ENCODE assay signal across 1 cellular context in the genomic region with DNA sequence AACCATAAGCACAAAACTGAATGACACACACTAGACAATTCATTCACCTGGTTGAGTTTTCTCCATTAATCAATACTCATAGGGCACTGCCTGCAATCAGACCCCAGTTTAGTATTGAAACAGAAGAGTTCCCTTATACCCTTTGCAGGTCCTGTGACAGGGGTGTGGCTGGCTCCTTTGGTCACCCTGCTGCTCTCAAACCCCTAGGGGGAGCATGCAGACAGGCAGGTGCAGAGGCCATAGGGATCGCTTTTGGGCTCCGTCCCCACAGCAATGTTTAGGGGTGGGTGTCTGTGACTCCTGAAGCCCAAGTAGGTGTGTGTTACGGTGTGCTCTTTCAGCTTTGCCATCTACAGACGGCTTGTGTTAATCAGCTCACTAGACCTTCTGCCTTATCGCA.
TF ChIP-seq lines count a peak whose summit lies in the region.

No MANE protein-coding gene starts in this region.

TF ChIP-seq in GM23338, 12 proteins besides CTCF, POLR2A, EP300 and RAD21 (continued from another document):
- TF ChIP-seq, protein P1, sequence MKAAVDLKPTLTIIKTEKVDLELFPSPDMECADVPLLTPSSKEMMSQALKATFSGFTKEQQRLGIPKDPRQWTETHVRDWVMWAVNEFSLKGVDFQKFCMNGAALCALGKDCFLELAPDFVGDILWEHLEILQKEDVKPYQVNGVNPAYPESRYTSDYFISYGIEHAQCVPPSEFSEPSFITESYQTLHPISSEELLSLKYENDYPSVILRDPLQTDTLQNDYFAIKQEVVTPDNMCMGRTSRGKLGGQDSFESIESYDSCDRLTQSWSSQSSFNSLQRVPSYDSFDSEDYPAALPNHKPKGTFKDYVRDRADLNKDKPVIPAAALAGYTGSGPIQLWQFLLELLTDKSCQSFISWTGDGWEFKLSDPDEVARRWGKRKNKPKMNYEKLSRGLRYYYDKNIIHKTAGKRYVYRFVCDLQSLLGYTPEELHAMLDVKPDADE (IDR thresholded peaks at IDR 0.05), result no peak
- TF ChIP-seq ZNF114 (CRISPR knock-in tag; IDR thresholded peaks at IDR 0.05), result no peak
- TF ChIP-seq POLR2AphosphoS5 (IDR thresholded peaks at IDR 0.05; ENCODE audit: low read depth), result no peak
- TF ChIP-seq CREB1 (CRISPR knock-in tag; IDR thresholded peaks at IDR 0.05; ENCODE audit: low read depth), result no peak
- no peak for TF ChIP-seq NANOG (IDR thresholded peaks at IDR 0.05; ENCODE audit: borderline replicate concordance)
- TF ChIP-seq, protein P2, sequence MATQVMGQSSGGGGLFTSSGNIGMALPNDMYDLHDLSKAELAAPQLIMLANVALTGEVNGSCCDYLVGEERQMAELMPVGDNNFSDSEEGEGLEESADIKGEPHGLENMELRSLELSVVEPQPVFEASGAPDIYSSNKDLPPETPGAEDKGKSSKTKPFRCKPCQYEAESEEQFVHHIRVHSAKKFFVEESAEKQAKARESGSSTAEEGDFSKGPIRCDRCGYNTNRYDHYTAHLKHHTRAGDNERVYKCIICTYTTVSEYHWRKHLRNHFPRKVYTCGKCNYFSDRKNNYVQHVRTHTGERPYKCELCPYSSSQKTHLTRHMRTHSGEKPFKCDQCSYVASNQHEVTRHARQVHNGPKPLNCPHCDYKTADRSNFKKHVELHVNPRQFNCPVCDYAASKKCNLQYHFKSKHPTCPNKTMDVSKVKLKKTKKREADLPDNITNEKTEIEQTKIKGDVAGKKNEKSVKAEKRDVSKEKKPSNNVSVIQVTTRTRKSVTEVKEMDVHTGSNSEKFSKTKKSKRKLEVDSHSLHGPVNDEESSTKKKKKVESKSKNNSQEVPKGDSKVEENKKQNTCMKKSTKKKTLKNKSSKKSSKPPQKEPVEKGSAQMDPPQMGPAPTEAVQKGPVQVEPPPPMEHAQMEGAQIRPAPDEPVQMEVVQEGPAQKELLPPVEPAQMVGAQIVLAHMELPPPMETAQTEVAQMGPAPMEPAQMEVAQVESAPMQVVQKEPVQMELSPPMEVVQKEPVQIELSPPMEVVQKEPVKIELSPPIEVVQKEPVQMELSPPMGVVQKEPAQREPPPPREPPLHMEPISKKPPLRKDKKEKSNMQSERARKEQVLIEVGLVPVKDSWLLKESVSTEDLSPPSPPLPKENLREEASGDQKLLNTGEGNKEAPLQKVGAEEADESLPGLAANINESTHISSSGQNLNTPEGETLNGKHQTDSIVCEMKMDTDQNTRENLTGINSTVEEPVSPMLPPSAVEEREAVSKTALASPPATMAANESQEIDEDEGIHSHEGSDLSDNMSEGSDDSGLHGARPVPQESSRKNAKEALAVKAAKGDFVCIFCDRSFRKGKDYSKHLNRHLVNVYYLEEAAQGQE (IDR thresholded peaks at IDR 0.05; ENCODE audit: unreplicated experiment), result no peak
- no peak for TF ChIP-seq JUNB (IDR thresholded peaks at IDR 0.05; ENCODE audit: unreplicated experiment)
- TF ChIP-seq STAT1 (IDR thresholded peaks at IDR 0.05; ENCODE audit: unreplicated experiment), result no peak
- TF ChIP-seq EZH2 (IDR thresholded peaks at IDR 0.05; ENCODE audit: low read depth, unreplicated experiment), result no peak
